In genomic region chr2:36356199-36356989, GRCh38 we compare ENCODE assay signal across 8 cellular contexts. TPM values are rescaled to one million over a fixed set of nuclear protein-coding genes. Genes with fewer than 3 reads are reported as not detected.
DNase-seq lines count a peak whose midpoint lies in the region; ATAC-seq and FAIRE-seq lines count a peak whose summit lies in the region.

No MANE protein-coding gene starts in this region.

- DNase-seq in NCI-H1417 (lab: John Stamatoyannopoulos, UW), result peak in 2 of 3 experiments; percentile 66 to 68
- no peak for DNase-seq in NCI-H1417 treated with DMSO at 0.1 percent for 48 hours (lab: John Stamatoyannopoulos, UW)
- peak; percentile 33 for DNase-seq in RCC 7860 (ENCODE audit: low spot score)
- no peak for DNase-seq in mesenteric fat pad (ENCODE audit: low spot score)

- H3K27ac ChIP-seq in angular gyrus (ENCODE audit: low read depth, low read length) (peak overlapping the region; percentile 2), skeletal muscle tissue (ENCODE audit: low read depth, low read length) (peak overlapping the region; percentile 84)

- H3K27me3 ChIP-seq in iPS-15b (ENCODE audit: control insufficient read depth, insufficient read depth, low read length) (peaks cover 12% of the 10 kb centered on the region), skeletal muscle tissue (ENCODE audit: control insufficient read depth in 3 of 3, insufficient read depth in 3 of 3, low read length in 3 of 3) (no peaks in the 10 kb centered on the region)

- H3K4me1 ChIP-seq in iPS-15b (ENCODE audit: control insufficient read depth, insufficient read depth, low read length), result peaks cover 19% of the 10 kb centered on the region
- H3K4me1 ChIP-seq in skeletal muscle tissue (ENCODE audit: control insufficient read depth in 3 of 3, insufficient read depth in 3 of 3, low read length in 3 of 3), result peaks cover 27 to 42% (median 34%) of the 10 kb centered on the region in 3 donors

- no peak for FAIRE-seq in RCC 7860 (lab: Jason Lieb, UNC)

- no peaks in the 10 kb centered on the region for H3K36me3 ChIP-seq in iPS-15b (ENCODE audit: control insufficient read depth, insufficient read depth, low read length)
- H3K36me3 ChIP-seq in skeletal muscle tissue (ENCODE audit: control insufficient read depth in 3 of 3, insufficient read depth in 3 of 3, low read length in 3 of 3), result no peaks in the 10 kb centered on the region

- H3K9ac ChIP-seq in iPS-15b (ENCODE audit: low read depth, low read length) (peak overlapping the region; percentile 38), skeletal muscle tissue (ENCODE audit: low read depth in 1 of 3, low read length in 3 of 3) (peak overlapping the region; percentile 67 to 87 (median 85))

- peak; percentile 38 for ATAC-seq in HG02642 (IDR thresholded peaks at IDR 0.05; ENCODE audit: poor library complexity, unreplicated experiment)

- H3K4me3 ChIP-seq in iPS-15b (ENCODE audit: low read depth, low read length) (peak overlapping the region; percentile 73), skeletal muscle tissue (ENCODE audit: low read length in 3 of 3) (peak overlapping the region; percentile 86 to 97 (median 89))

- H3K9me3 ChIP-seq in iPS-15b (ENCODE audit: control insufficient read depth, insufficient read depth, low read length), result no peaks in the 10 kb centered on the region
- H3K9me3 ChIP-seq in skeletal muscle tissue (ENCODE audit: control insufficient read depth in 3 of 3, low read length in 3 of 3), result no peaks in the 10 kb centered on the region

RNA-seq across cellular contexts. Expression of gene CRIM1, which starts 0.8 kb away (rescaled TPM):
- total RNA-seq in skeletal muscle tissue (44.9 TPM), mesenteric fat pad (230 TPM)

Comparison
In these comparisons a context has a peak if more than half of its experiments do, and no peak if none do; other contexts are left out.
1. DNase-seq: peak in NCI-H1417 (2 of 3) and RCC 7860 (single experiment); none in NCI-H1417 treated with DMSO at 0.1 percent for 48 hours (single experiment) and mesenteric fat pad (single experiment).